In genomic region chr1:43121251-43121650, GRCh38 we compare ENCODE assay signal across 12 cellular contexts. TPM values are rescaled to one million over a fixed set of nuclear protein-coding genes. Genes with fewer than 3 reads are reported as not detected.
DNase-seq lines count a peak whose midpoint lies in the region; ATAC-seq, FAIRE-seq and TF ChIP-seq lines count a peak whose summit lies in the region.
"Had no signal": no experiment of that assay in that cellular context is flagged by ENCODE, and none has a peak within 500 bp of the region (broad histone marks: within the 10 kb centered on the region; RNA-seq: fewer than 3 reads in every experiment).

No MANE protein-coding gene starts in this region.

- H3K18ac ChIP-seq in mesendoderm (ENCODE audit: low read length), result no peak overlapping the region

- TF ChIP-seq EP300 in K562 (IDR thresholded peaks at IDR 0.05; ENCODE audit: low read length), result no peak

- POLR2A ChIA-PET in K562 (lab: Yijun Ruan, JAX), result interaction anchor here (1.4 kb wide), 1 partner anchor 12 kb away, joined by 3 read pairs; no protein-coding TSS in a partner anchor

- H3K4me2 ChIP-seq in K562 (ENCODE audit: insufficient read depth, low read length) (0 out of 2 replicates have a peak overlapping the region, but pooled peaks have one; percentile 61), mesendoderm (ENCODE audit: low read length) (no peak overlapping the region)

- in situ Hi-C loops in Caki2 (cut with HindIII; ENCODE audit: low pct_unique_long_range_greater_than_20kb, low sequenced_read_pairs) (no loop called here), K562 (cut with MboI) (no loop called here)

- ATAC-seq in K562 (no peak; the same call in 2 of the 3 replicates), GM18868 (IDR thresholded peaks at IDR 0.05; ENCODE audit: unreplicated experiment) (no peak)

- H3K4me3 ChIP-seq in K562 (no peak overlapping the region), mesendoderm (ENCODE audit: low read length) (no peak overlapping the region), thyroid gland (replicated peaks in 1 of 3) (no peak overlapping the region)
- H3K4me3 ChIP-seq: SK-N-MC had no signal

- no peaks in the 10 kb centered on the region for H3K79me1 ChIP-seq in mesendoderm (ENCODE audit: low read length)

- H3K79me2 ChIP-seq in K562 (ENCODE audit: control insufficient read depth, insufficient read depth, low read length), result no peaks in the 10 kb centered on the region
- no peaks in the 10 kb centered on the region for H3K79me2 ChIP-seq in mesendoderm (ENCODE audit: control insufficient read depth, insufficient read depth, low read length)

- no peaks in the 10 kb centered on the region for H3K9me3 ChIP-seq in K562 (replicated peaks; ENCODE audit: control insufficient read depth, insufficient read depth, low read depth, low read length)
- H3K9me3 ChIP-seq in thyroid gland, result no peaks in the 10 kb centered on the region

- no peak overlapping the region for H4K5ac ChIP-seq in mesendoderm (ENCODE audit: low read length)

- 21% methylated on average over 3 of the region's 3 CpGs for WGBS in K562 (ENCODE audit: insufficient coverage, low coverage, missing lambda C conversion rate)
- WGBS in mesendoderm (ENCODE audit: extremely low coverage, insufficient coverage, low lambda C conversion rate), result no CpG with 5 or more reads among the region's 3 CpGs
- 81 to 85% methylated on average over 3 of the region's 3 CpGs for WGBS in thyroid gland, 2 donors

- no peak for TF ChIP-seq RAD21 in K562 (CRISPR knock-in tag; conservative IDR thresholded peaks at IDR 0.05 in 1 of 2, IDR thresholded peaks at IDR 0.05 in 1 of 2)

- H3K4me1 ChIP-seq in K562 (replicated peaks in 1 of 2; ENCODE audit: control insufficient read depth in 2 of 2, insufficient read depth in 2 of 2, low read length in 2 of 2) (peaks cover 0 to 9% of the 10 kb centered on the region in 2 experiments; a peak in 3 of 5 replicates), mesendoderm (ENCODE audit: control insufficient read depth, low read depth, low read length) (no peaks in the 10 kb centered on the region), thyroid gland (no peaks in the 10 kb centered on the region)

- H3K56ac ChIP-seq in mesendoderm (ENCODE audit: low read length), result no peak overlapping the region

- H2AFZ ChIP-seq in K562 (ENCODE audit: low read depth, low read length), result peak overlapping the region; percentile 86

- H2BK5ac ChIP-seq in mesendoderm (ENCODE audit: low read length), result no peak overlapping the region

- TF ChIP-seq POLR2A in K562 (conservative IDR thresholded peaks at IDR 0.05) (no peak), thyroid gland (IDR thresholded peaks at IDR 0.05) (no peak)

- H3K4ac ChIP-seq in mesendoderm (ENCODE audit: low read depth, low read length), result no peak overlapping the region

- H2AK5ac ChIP-seq in mesendoderm (ENCODE audit: low read length), result no peak overlapping the region

- H2BK120ac ChIP-seq in mesendoderm (ENCODE audit: low read depth, low read length), result no peak overlapping the region

- CTCF ChIA-PET in K562 (lab: Yijun Ruan, JAX; ENCODE audit: low intra/inter-chr PET ratio), result interaction anchor here (0.6 kb wide), 2 partner anchors 23 to 428 kb away, joined by 3 to 7 read pairs; no protein-coding TSS in a partner anchor

- intact Hi-C loops in K562 (cut with micrococcal nuclease) (no loop called here), thyroid gland (cut with DNase I) (no loop called here)

- no peaks in the 10 kb centered on the region for H3K9me1 ChIP-seq in K562 (ENCODE audit: control insufficient read depth, insufficient read depth, low read length)

- TF ChIP-seq CTCF in K562 (IDR thresholded peaks at IDR 0.05 in 2 of 3, conservative IDR thresholded peaks at IDR 0.05 in 1 of 3; ENCODE audit: insufficient read depth in 2 of 3, low read depth in 1 of 3, low read length in 3 of 3) (no peak), thyroid gland (IDR thresholded peaks at IDR 0.05) (no peak)

- no peaks in the 10 kb centered on the region for H3K36me3 ChIP-seq in K562 (ENCODE audit: control insufficient read depth, insufficient read depth, low read length)
- H3K36me3 ChIP-seq in mesendoderm (ENCODE audit: control insufficient read depth, insufficient read depth, low read length), result no peaks in the 10 kb centered on the region
- no peaks in the 10 kb centered on the region for H3K36me3 ChIP-seq in thyroid gland

- peak overlapping the region; percentile 3 for H2BK15ac ChIP-seq in mesendoderm (replicated peaks; ENCODE audit: low read depth)

- DNase-seq in Caki2 (ENCODE audit: low read depth) (peak; percentile 25), NCI-H2029 treated with DMSO at 0.1 percent for 48 hours (lab: John Stamatoyannopoulos, UW) (peak; percentile 52), K562 (ENCODE audit: extremely low read depth in 1 of 4, low spot score in 3 of 4) (no peak), mesendoderm (no peak), H4 (ENCODE audit: low spot score) (no peak), thyroid gland (no peak)
- DNase-seq in stimulated activated CD4-positive, alpha-beta T cell treated with anti-CD3 and anti-CD28 coated beads, Interleukin-2, amount 100 ng/mL, for 24 hours, result no peak
- DNase-seq: GDM1, Kasumi-1 had no signal

- no peak overlapping the region for H3K27ac ChIP-seq in K562 (ENCODE audit: extremely low read depth, low read depth, low read length)
- H3K27ac ChIP-seq in mesendoderm (ENCODE audit: low read depth, low read length), result no peak overlapping the region
- H3K27ac ChIP-seq in thyroid gland, result no peak overlapping the region
- H3K27ac ChIP-seq: SK-N-MC had no signal

- no peaks in the 10 kb centered on the region for H4K20me1 ChIP-seq in K562 (replicated peaks; ENCODE audit: control insufficient read depth, insufficient read depth, low read length)

- H3K9ac ChIP-seq in K562 (ENCODE audit: insufficient read depth in 1 of 2, low read depth in 2 of 2, low read length in 2 of 2) (no peak overlapping the region), mesendoderm (ENCODE audit: low read length) (no peak overlapping the region)

- H3K23ac ChIP-seq in mesendoderm (ENCODE audit: low read length), result no peak overlapping the region

- no peak for FAIRE-seq in K562 (lab: Jason Lieb, UNC)

- H4K8ac ChIP-seq in mesendoderm (ENCODE audit: low read depth, low read length), result no peak overlapping the region

- H3K27me3 ChIP-seq in K562 (ENCODE audit: control insufficient read depth in 2 of 2, insufficient read depth in 2 of 2, low read length in 2 of 2), result no peaks in the 10 kb centered on the region
- H3K27me3 ChIP-seq in mesendoderm (ENCODE audit: insufficient read depth, low read length, poor library complexity), result no peaks in the 10 kb centered on the region
- H3K27me3 ChIP-seq in thyroid gland, result no peaks in the 10 kb centered on the region

- BruUV-seq in K562 (replicated peaks; lab: Mats Ljungman, UMichigan), result TSS peak; percentile 60

TF ChIP-seq in K562, 482 proteins besides CTCF, POLR2A, EP300 and RAD21 (continues in another document):
- no peak for TF ChIP-seq ZNF57 (CRISPR knock-in tag; IDR thresholded peaks at IDR 0.05)

RNA-seq across cellular contexts. Expression of gene EBNA1BP2, which starts 50.8 kb away (rescaled TPM):
- total RNA-seq in Caki2 (2014; rRNA removed; shearing (Covaris generic); ENCODE audit: low replicate concordance), result 135 and 181 TPM in 2 replicates
- 94.0 and 95.1 TPM in 2 replicates for total RNA-seq in K562 (2011; cell fraction: chromatin; rRNA removed; ENCODE audit: low replicate concordance)
- total RNA-seq in K562 (2011; cell fraction: nucleolus; rRNA removed), result 64.3 and 68.4 TPM in 2 replicates
- 71.1 and 80.7 TPM in 2 replicates for total RNA-seq in K562 (2011; cell fraction: nucleoplasm; rRNA removed)
- total RNA-seq in K562 (2014; rRNA removed) (300 and 314 TPM in 2 replicates), K562 (2014; rRNA removed; fragmentation: Illumina TruSeq; extraction: Trizol) (251 and 264 TPM in 2 replicates), K562 (2015; rRNA removed; fragmentation: Illumina TruSeq; extraction: Trizol) (262 and 268 TPM in 2 replicates), K562 (2021) (175 and 182 TPM in 2 replicates), thyroid gland (10 to 100 TPM; 37.1 to 67.6 (median 53.2) TPM)
- polyA plus RNA-seq in K562 (2011; rRNA removed) (74.8 and 102 TPM in 2 replicates), K562 (2014; fragmentation: Illumina TruSeq; extraction: Trizol) (283 and 349 TPM in 2 replicates), K562 (2014; fragmentation: Nextera tagmentation; extraction: Ambion mirVana) (100 to 1,000 TPM in 1 of 2 experiments, 10 to 100 TPM in 1; 95.2 to 157 TPM), K562 (2014; rRNA removed) (249 and 275 TPM in 2 replicates)
- polyA plus RNA-seq in K562 (2011; cell fraction: cytosol; rRNA removed), result 60.0 and 76.6 TPM in 2 replicates
- polyA plus RNA-seq in K562 (2011; cell fraction: nucleus; rRNA removed), result 76.3 and 82.2 TPM in 2 replicates
- polyA plus RNA-seq in K562 (2012), result 90.3 and 177 TPM in 2 replicates
- 58.1 and 63.4 TPM in 2 replicates for polyA minus RNA-seq in K562 (2011; rRNA and poly(A)+ RNA removed)
- 43.2 and 43.7 TPM in 2 replicates for polyA minus RNA-seq in K562 (2011; cell fraction: cytosol; rRNA and poly(A)+ RNA removed)
- 52.0 and 75.4 TPM in 2 replicates for polyA minus RNA-seq in K562 (2011; cell fraction: nucleus; rRNA and poly(A)+ RNA removed)
- polyA plus RNA-seq in mesendoderm (2013, experiment 1 of 2), result 185 TPM
- polyA plus RNA-seq in mesendoderm (2013, experiment 2 of 2), result 187 TPM
- total RNA-seq in H4 (2014; rRNA removed; shearing (Covaris generic)), result 211 and 219 TPM in 2 replicates

RNA-seq across cellular contexts. Expression of gene CFAP57, which starts 50.9 kb away (rescaled TPM):
- 0.06 and 2.1 TPM in 2 replicates for total RNA-seq in Caki2 (2014; rRNA removed; shearing (Covaris generic); ENCODE audit: low replicate concordance)
- 0.30 TPM in 1 of 2 replicates, not detected in the other for total RNA-seq in K562 (2011; cell fraction: chromatin; rRNA removed; ENCODE audit: low replicate concordance)
- total RNA-seq in K562 (2011; cell fraction: nucleolus; rRNA removed), result not detected in 2 replicates
- not detected in 2 replicates for total RNA-seq in K562 (2011; cell fraction: nucleoplasm; rRNA removed)
- total RNA-seq in K562 (2014; rRNA removed), result not detected in 2 replicates
- total RNA-seq in K562 (2014; rRNA removed; fragmentation: Illumina TruSeq; extraction: Trizol), result 0.07 TPM in 1 of 2 replicates, not detected in the other
- 0.18 TPM in 1 of 2 replicates, not detected in the other for total RNA-seq in K562 (2015; rRNA removed; fragmentation: Illumina TruSeq; extraction: Trizol)
- not detected in 2 replicates for total RNA-seq in K562 (2021)
- 0.04 TPM in 1 of 2 replicates, not detected in the other for polyA plus RNA-seq in K562 (2011; rRNA removed)
- polyA plus RNA-seq in K562 (2011; cell fraction: cytosol; rRNA removed), result 0.01 and 0.09 TPM in 2 replicates
- polyA plus RNA-seq in K562 (2011; cell fraction: nucleus; rRNA removed), result 0.14 TPM in 1 of 2 replicates, not detected in the other
- polyA plus RNA-seq in K562 (2012), result 0.03 and 0.18 TPM in 2 replicates
- 0.22 TPM in 1 of 2 replicates, not detected in the other for polyA plus RNA-seq in K562 (2014; fragmentation: Illumina TruSeq; extraction: Trizol)
- polyA plus RNA-seq in K562 (2014; fragmentation: Nextera tagmentation; extraction: Ambion mirVana), result under 1 TPM in 1 of 2 experiments, not detected in 1; 0.07 TPM
- 0.05 TPM in 1 of 2 replicates, not detected in the other for polyA plus RNA-seq in K562 (2014; rRNA removed)
- polyA minus RNA-seq in K562 (2011; rRNA and poly(A)+ RNA removed), result 0.27 TPM in 1 of 2 replicates, not detected in the other
- polyA minus RNA-seq in K562 (2011; cell fraction: cytosol; rRNA and poly(A)+ RNA removed), result not detected in 2 replicates
- not detected in 2 replicates for polyA minus RNA-seq in K562 (2011; cell fraction: nucleus; rRNA and poly(A)+ RNA removed)
- polyA plus RNA-seq in mesendoderm (2013, experiment 1 of 2), result 0.22 TPM
- 0.15 TPM for polyA plus RNA-seq in mesendoderm (2013, experiment 2 of 2)
- total RNA-seq in H4 (2014; rRNA removed; shearing (Covaris generic)), result 1.1 and 1.2 TPM in 2 replicates
- 1 to 10 TPM; 2.1 to 5.6 (median 4.1) TPM for total RNA-seq in thyroid gland
- total RNA-seq: activated T-helper 1 cell treated with anti-CD3 and anti-CD28 coated beads, Interleukin-12 subunit alpha, Interleukin-12 subunit beta, Interleukin-2, Interleukin-4 antibody, amounts not matched to agents 30 ng/mL and 10 ng/mL and 1 ng/mL, durations not matched to agents 14 hours and 24 hours and 36 hours had no signal

Comparison
In these comparisons a context has a peak if more than half of its experiments do, and no peak if none do; other contexts are left out.
1. DNase-seq: peak in Caki2 (single experiment) and NCI-H2029 treated with DMSO at 0.1 percent for 48 hours (single experiment); none in K562 (0 of 4), mesendoderm (single experiment), H4 (single experiment), thyroid gland (0 of 2) and stimulated activated CD4-positive, alpha-beta T cell treated with anti-CD3 and anti-CD28 coated beads, Interleukin-2, amount 100 ng/mL, for 24 hours (0 of 2).